ENCODE assay signal across 1 cellular context in the genomic region with DNA sequence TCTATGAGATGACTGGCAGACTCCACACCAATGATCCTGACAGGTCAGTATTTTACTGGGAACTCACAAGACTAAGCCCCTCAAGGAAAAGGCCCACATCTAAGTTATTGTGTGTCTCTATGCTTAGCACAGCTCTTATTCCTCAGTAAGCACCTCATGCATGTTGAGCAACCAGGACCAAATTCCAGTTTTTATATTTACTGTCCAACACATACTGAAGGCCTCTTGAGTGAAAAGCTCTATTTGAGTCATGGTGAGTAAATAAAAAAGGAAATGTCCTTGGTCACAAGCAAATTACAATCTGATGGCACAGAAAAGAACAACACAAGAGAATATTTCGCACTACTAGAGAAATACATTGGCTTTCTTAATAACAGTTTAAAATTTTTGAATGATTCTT.
A peak's percentile ranks its signal among the peaks of the same experiment; 100 is the strongest.
TF ChIP-seq lines count a peak whose summit lies in the region.

No MANE protein-coding gene starts in this region.

TF ChIP-seq in HepG2, 621 proteins besides CTCF, POLR2A, EP300 and RAD21 (continued from another document):
- TF ChIP-seq, protein P1, sequence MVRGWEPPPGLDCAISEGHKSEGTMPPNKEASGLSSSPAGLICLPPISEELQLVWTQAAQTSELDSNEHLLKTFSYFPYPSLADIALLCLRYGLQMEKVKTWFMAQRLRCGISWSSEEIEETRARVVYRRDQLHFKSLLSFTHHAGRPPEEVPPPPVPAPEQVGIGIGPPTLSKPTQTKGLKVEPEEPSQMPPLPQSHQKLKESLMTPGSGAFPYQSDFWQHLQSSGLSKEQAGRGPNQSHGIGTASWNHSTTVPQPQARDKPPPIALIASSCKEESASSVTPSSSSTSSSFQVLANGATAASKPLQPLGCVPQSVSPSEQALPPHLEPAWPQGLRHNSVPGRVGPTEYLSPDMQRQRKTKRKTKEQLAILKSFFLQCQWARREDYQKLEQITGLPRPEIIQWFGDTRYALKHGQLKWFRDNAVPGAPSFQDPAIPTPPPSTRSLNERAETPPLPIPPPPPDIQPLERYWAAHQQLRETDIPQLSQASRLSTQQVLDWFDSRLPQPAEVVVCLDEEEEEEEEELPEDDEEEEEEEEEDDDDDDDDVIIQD (CRISPR knock-in tag; IDR thresholded peaks at IDR 0.05; ENCODE audit: low read depth) = peak; percentile 57; the same call in 1 of the 2 replicates
- TF ChIP-seq, protein P2, sequence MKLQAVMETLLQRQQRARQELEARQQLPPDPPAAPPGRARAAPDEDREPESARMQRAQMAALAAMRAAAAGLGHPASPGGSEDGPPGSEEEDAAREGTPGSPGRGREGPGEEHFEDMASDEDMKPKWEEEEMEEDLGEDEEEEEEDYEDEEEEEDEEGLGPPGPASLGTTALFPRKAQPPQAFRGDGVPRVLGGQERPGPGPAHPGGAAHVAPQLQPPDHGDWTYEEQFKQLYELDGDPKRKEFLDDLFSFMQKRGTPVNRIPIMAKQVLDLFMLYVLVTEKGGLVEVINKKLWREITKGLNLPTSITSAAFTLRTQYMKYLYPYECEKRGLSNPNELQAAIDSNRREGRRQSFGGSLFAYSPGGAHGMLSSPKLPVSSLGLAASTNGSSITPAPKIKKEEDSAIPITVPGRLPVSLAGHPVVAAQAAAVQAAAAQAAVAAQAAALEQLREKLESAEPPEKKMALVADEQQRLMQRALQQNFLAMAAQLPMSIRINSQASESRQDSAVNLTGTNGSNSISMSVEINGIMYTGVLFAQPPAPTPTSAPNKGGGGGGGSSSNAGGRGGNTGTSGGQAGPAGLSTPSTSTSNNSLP (IDR thresholded peaks at IDR 0.05; ENCODE audit: low read depth, low read length) = peak; percentile 91
- TF ChIP-seq, protein P3, sequence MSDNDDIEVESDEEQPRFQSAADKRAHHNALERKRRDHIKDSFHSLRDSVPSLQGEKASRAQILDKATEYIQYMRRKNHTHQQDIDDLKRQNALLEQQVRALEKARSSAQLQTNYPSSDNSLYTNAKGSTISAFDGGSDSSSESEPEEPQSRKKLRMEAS (IDR thresholded peaks at IDR 0.05) = 0 out of 2 replicates have a peak, but pooled peaks have one; percentile 29
- TF ChIP-seq KDM1A (CRISPR knock-in tag; IDR thresholded peaks at IDR 0.05) = peak; percentile 32; the same call in 1 of the 2 replicates
- TF ChIP-seq KLF16 (CRISPR knock-in tag; IDR thresholded peaks at IDR 0.05) = peak in 1 of 2 experiments; percentile 71; a peak in 1 of 4 replicates
- peak; percentile 78; the same call in 1 of the 2 replicates for TF ChIP-seq SMYD3 (CRISPR knock-in tag; IDR thresholded peaks at IDR 0.05)
- TF ChIP-seq, protein P4, sequence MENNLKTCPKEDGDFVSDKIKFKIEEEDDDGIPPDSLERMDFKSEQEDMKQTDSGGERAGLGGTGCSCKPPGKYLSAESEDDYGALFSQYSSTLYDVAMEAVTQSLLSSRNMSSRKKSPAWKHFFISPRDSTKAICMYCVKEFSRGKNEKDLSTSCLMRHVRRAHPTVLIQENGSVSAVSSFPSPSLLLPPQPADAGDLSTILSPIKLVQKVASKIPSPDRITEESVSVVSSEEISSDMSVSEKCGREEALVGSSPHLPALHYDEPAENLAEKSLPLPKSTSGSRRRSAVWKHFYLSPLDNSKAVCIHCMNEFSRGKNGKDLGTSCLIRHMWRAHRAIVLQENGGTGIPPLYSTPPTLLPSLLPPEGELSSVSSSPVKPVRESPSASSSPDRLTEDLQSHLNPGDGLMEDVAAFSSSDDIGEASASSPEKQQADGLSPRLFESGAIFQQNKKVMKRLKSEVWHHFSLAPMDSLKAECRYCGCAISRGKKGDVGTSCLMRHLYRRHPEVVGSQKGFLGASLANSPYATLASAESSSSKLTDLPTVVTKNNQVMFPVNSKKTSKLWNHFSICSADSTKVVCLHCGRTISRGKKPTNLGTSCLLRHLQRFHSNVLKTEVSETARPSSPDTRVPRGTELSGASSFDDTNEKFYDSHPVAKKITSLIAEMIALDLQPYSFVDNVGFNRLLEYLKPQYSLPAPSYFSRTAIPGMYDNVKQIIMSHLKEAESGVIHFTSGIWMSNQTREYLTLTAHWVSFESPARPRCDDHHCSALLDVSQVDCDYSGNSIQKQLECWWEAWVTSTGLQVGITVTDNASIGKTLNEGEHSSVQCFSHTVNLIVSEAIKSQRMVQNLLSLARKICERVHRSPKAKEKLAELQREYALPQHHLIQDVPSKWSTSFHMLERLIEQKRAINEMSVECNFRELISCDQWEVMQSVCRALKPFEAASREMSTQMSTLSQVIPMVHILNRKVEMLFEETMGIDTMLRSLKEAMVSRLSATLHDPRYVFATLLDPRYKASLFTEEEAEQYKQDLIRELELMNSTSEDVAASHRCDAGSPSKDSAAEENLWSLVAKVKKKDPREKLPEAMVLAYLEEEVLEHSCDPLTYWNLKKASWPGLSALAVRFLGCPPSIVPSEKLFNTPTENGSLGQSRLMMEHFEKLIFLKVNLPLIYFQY (CRISPR knock-in tag; IDR thresholded peaks at IDR 0.05; ENCODE audit: borderline replicate concordance) = no peak
- TF ChIP-seq ZFP1 (CRISPR knock-in tag; IDR thresholded peaks at IDR 0.05) = peak; percentile 57; the same call in 1 of the 2 replicates
- TF ChIP-seq KLF9 (CRISPR knock-in tag; IDR thresholded peaks at IDR 0.05; ENCODE audit: low read depth) = peak; percentile 55; the same call in 1 of the 2 replicates
- peak; percentile 74; the same call in 1 of the 2 replicates for TF ChIP-seq MIER2 (CRISPR knock-in tag; IDR thresholded peaks at IDR 0.05)
